11 cellular contexts compared by ENCODE assay signal in genomic region chr12:52305921-52306705, GRCh38. TPM values are rescaled to one million over a fixed set of nuclear protein-coding genes. Genes with fewer than 3 reads are reported as not detected.
DNase-seq lines count a peak whose midpoint lies in the region; ATAC-seq, FAIRE-seq and TF ChIP-seq lines count a peak whose summit lies in the region.
"Had no signal": no experiment of that assay in that cellular context is flagged by ENCODE, and none has a peak within 500 bp of the region (broad histone marks: within the 10 kb centered on the region; RNA-seq: fewer than 3 reads in every experiment).

No MANE protein-coding gene starts in this region.

- no peak overlapping the region for H3K56ac ChIP-seq in mesendoderm (ENCODE audit: low read length)

- H2AFZ ChIP-seq in GM12878 (ENCODE audit: control insufficient read depth, low read depth, low read length) = no peak overlapping the region

- H4K20me1 ChIP-seq in GM12878 (ENCODE audit: control insufficient read depth, insufficient read depth) = no peaks in the 10 kb centered on the region

- H3K79me2 ChIP-seq in GM12878 (ENCODE audit: control insufficient read depth, insufficient read depth, low read length) (no peaks in the 10 kb centered on the region), mesendoderm (ENCODE audit: control insufficient read depth, insufficient read depth, low read length) (no peaks in the 10 kb centered on the region)

- TF ChIP-seq CTCF in C4-2B (conservative IDR thresholded peaks at IDR 0.05) (peak; percentile 80), HFF-Myc (IDR thresholded peaks at IDR 0.05; ENCODE audit: low read depth, low read length, missing control alignments) (peak; percentile 40), GM12878 (IDR thresholded peaks at IDR 0.05 in 2 of 3, conservative IDR thresholded peaks at IDR 0.05 in 1 of 3; ENCODE audit: control insufficient read depth in 2 of 3, extremely low read depth in 1 of 3, insufficient read depth in 1 of 3, low read depth in 3 of 3, low read length in 3 of 3) (peak in 2 of 3 experiments; percentile 0 to 38; a peak in 1 of 6 replicates), prostate gland (IDR thresholded peaks at IDR 0.05) (peak in 2 of 4 experiments; percentile 24 to 35)

- TF ChIP-seq RAD21 in GM12878 (IDR thresholded peaks at IDR 0.05; ENCODE audit: insufficient read depth, low read depth, low read length) = no peak

- peaks cover 9% of the 10 kb centered on the region for H3K4me1 ChIP-seq in GM12878 (ENCODE audit: control insufficient read depth, insufficient read depth, low read length)
- no peaks in the 10 kb centered on the region for H3K4me1 ChIP-seq in mesendoderm (ENCODE audit: control insufficient read depth, low read depth, low read length)
- H3K4me1 ChIP-seq in prostate gland (replicated peaks) = peaks cover 5% of the 10 kb centered on the region

- CTCF ChIA-PET in GM12878 (lab: Yijun Ruan, JAX) = interaction anchor here (0.6 to 2.3 kb wide), 9 partner anchors 21 to 86 kb away, joined by 3 to 10 read pairs (median 4); no protein-coding TSS in a partner anchor

- FAIRE-seq in GM12878 (lab: Jason Lieb, UNC) = no peak

- SMC1A ChIA-PET in GM12878 (lab: Charles Lee; ENCODE audit: uncharacterized antibody, unreplicated experiment) = interaction anchor here (1.0 kb wide), 1 partner anchor 20 kb away, joined by 3 read pairs; no protein-coding TSS in a partner anchor

- ATAC-seq in GM12878 = peak; percentile 41; the same call in 2 of the 3 replicates

- H3K4ac ChIP-seq in mesendoderm (ENCODE audit: low read depth, low read length) = no peak overlapping the region

- H3K79me1 ChIP-seq in mesendoderm (ENCODE audit: low read length) = no peaks in the 10 kb centered on the region

- H3K4me2 ChIP-seq in GM12878 (ENCODE audit: control insufficient read depth, insufficient read depth) (no peak overlapping the region), mesendoderm (ENCODE audit: low read length) (no peak overlapping the region)

- H3K27ac ChIP-seq in C4-2B (no peak overlapping the region), GM12878 (ENCODE audit: control insufficient read depth, insufficient read depth) (no peak overlapping the region), mesendoderm (ENCODE audit: low read depth, low read length) (no peak overlapping the region), prostate gland (no peak overlapping the region)

- no peak overlapping the region for H2BK5ac ChIP-seq in mesendoderm (ENCODE audit: low read length)

- H3K18ac ChIP-seq in mesendoderm (ENCODE audit: low read length) = no peak overlapping the region

- H4K5ac ChIP-seq in mesendoderm (ENCODE audit: low read length) = no peak overlapping the region

- no peak overlapping the region for H2AK5ac ChIP-seq in mesendoderm (ENCODE audit: low read length)

- no peak overlapping the region for H4K8ac ChIP-seq in mesendoderm (ENCODE audit: low read depth, low read length)

- no peak for TF ChIP-seq EP300 in GM12878 (IDR thresholded peaks at IDR 0.05; ENCODE audit: borderline replicate concordance in 1 of 2, control insufficient read depth in 1 of 2, low read depth in 2 of 2, low read length in 2 of 2)

- POLR2A ChIA-PET in GM12878 (lab: Charles Lee) = no interaction called here

- BruUV-seq in GM12878 (replicated peaks; lab: Mats Ljungman, UMichigan) = no TSS peak

- H3K27me3 ChIP-seq in GM12878 (replicated peaks in 1 of 2; ENCODE audit: control insufficient read depth in 2 of 2, insufficient read depth in 2 of 2, low read length in 1 of 2) (peaks cover 9 to 13% of the 10 kb centered on the region in 2 experiments; a peak in 2 of 4 replicates), mesendoderm (ENCODE audit: insufficient read depth, low read length, poor library complexity) (peaks cover 8% of the 10 kb centered on the region), prostate gland (replicated peaks; ENCODE audit: insufficient read depth) (peaks cover 2% of the 10 kb centered on the region)

- H2BK120ac ChIP-seq in mesendoderm (ENCODE audit: low read depth, low read length) = no peak overlapping the region

- H3K9ac ChIP-seq in GM12878 (ENCODE audit: control insufficient read depth, insufficient read depth, low read length) (no peak overlapping the region), mesendoderm (ENCODE audit: low read length) (no peak overlapping the region)

- DNase-seq in HFF-Myc (ENCODE audit: extremely low read depth, low read depth) (no peak), GM12878 (ENCODE audit: low read depth, low spot score) (no peak), mesendoderm (peak; percentile 20), GDM1 (lab: John Stamatoyannopoulos, UW) (no peak), prostate gland (ENCODE audit: low spot score) (no peak), cerebellar cortex (ENCODE audit: low spot score) (no peak), NCI-H1436 treated with DMSO at 0.1 percent for 48 hours (lab: John Stamatoyannopoulos, UW) (no peak)
- DNase-seq: DMS79 had no signal

- no peak overlapping the region for H3K23ac ChIP-seq in mesendoderm (ENCODE audit: low read length)

- 27% methylated on average over 9 of the region's 11 CpGs for WGBS in GM12878 (ENCODE audit: insufficient coverage, insufficient replicate concordance, low lambda C conversion rate, missing lambda C conversion rate)
- no CpG with 5 or more reads among the region's 11 CpGs for WGBS in mesendoderm (ENCODE audit: extremely low coverage, insufficient coverage, low lambda C conversion rate)
- 84% methylated on average over 11 of the region's 11 CpGs for WGBS in prostate gland

- H3K9me3 ChIP-seq in GM12878 (replicated peaks; ENCODE audit: control insufficient read depth, insufficient read depth, low read length) (no peaks in the 10 kb centered on the region), prostate gland (no peaks in the 10 kb centered on the region)

- no peak for TF ChIP-seq POLR2A in GM12878 (IDR thresholded peaks at IDR 0.05; ENCODE audit: low read depth, low read length)
- TF ChIP-seq POLR2A in prostate gland (IDR thresholded peaks at IDR 0.05) = no peak

- in situ Hi-C loops in GM12878 (cut with MboI) = no loop called here

- RAD21 ChIA-PET in GM12878 (lab: Charles Lee; ENCODE audit: unreplicated experiment) = interaction anchor here (0.7 kb wide), 1 partner anchor 149 kb away, joined by 3 read pairs; no protein-coding TSS in a partner anchor

- H3K36me3 ChIP-seq in GM12878 (ENCODE audit: control insufficient read depth in 2 of 2, insufficient read depth in 2 of 2, low read length in 1 of 2) (no peaks in the 10 kb centered on the region), mesendoderm (ENCODE audit: control insufficient read depth, insufficient read depth, low read length) (no peaks in the 10 kb centered on the region), prostate gland (no peaks in the 10 kb centered on the region)

- H2BK15ac ChIP-seq in mesendoderm (replicated peaks; ENCODE audit: low read depth) = no peak overlapping the region

- H3K4me3 ChIP-seq in HFF-Myc (replicated peaks; ENCODE audit: low read depth, low read length) = no peak overlapping the region
- H3K4me3 ChIP-seq in GM12878 = no peak overlapping the region
- H3K4me3 ChIP-seq in mesendoderm (ENCODE audit: low read length) = no peak overlapping the region
- no peak overlapping the region for H3K4me3 ChIP-seq in prostate gland

- intact Hi-C loops in GM12878 (cut with micrococcal nuclease; ENCODE audit: unreplicated experiment) = no loop called here
- intact Hi-C loops in prostate gland (cut with DNase I) = no loop called here

RNA-seq across cellular contexts. Expression of gene KRT81, which starts 14.8 kb away (rescaled TPM):
- not detected in 2 replicates for total RNA-seq in GM12878 (2013; cell fraction: nucleolus; rRNA removed)
- not detected in 2 replicates for total RNA-seq in GM12878 (2014; rRNA removed)
- not detected in 2 replicates for total RNA-seq in GM12878 (2014; rRNA removed; fragmentation: Illumina TruSeq; extraction: Trizol)
- total RNA-seq in GM12878 (2021) = 0.15 and 0.35 TPM in 2 replicates
- polyA plus RNA-seq in GM12878 (2011; ENCODE audit: low read depth) = not detected
- polyA plus RNA-seq in GM12878 (2011; rRNA removed) = 0.05 and 0.06 TPM in 2 replicates
- 0.10 TPM in 2 replicates for polyA plus RNA-seq in GM12878 (2011; cell fraction: cytosol; rRNA removed)
- polyA plus RNA-seq in GM12878 (2011; cell fraction: nucleus; rRNA removed) = 0.13 and 0.19 TPM in 2 replicates
- not detected in 2 replicates for polyA plus RNA-seq in GM12878 (2012)
- polyA plus RNA-seq in GM12878 (2014; fragmentation: Illumina TruSeq; extraction: Trizol) = not detected in 2 replicates
- not detected for polyA plus RNA-seq in GM12878 (2014; fragmentation: Nextera tagmentation; extraction: Ambion mirVana)
- polyA plus RNA-seq in GM12878 (2014; rRNA removed) = not detected in 2 replicates
- not detected for polyA plus RNA-seq in GM12878 (2016; fragmentation: Nextera tagmentation; extraction: Ambion mirVana)
- not detected in 2 replicates for polyA minus RNA-seq in GM12878 (2011; rRNA and poly(A)+ RNA removed)
- polyA minus RNA-seq in GM12878 (2011; cell fraction: cytosol; rRNA and poly(A)+ RNA removed) = not detected in 2 replicates
- not detected in 2 replicates for polyA minus RNA-seq in GM12878 (2011; cell fraction: nucleus; rRNA and poly(A)+ RNA removed)
- polyA plus RNA-seq in mesendoderm (2013, experiment 1 of 2) = not detected
- polyA plus RNA-seq in mesendoderm (2013, experiment 2 of 2) = not detected
- total RNA-seq in prostate gland = 1 to 10 TPM in 1 of 2 donors, not detected in 1; 1.7 TPM
- total RNA-seq: activated CD8-positive, alpha-beta memory T cell treated with anti-CD3 and anti-CD28 coated beads for 36 hours had no signal

RNA-seq across cellular contexts. Expression of gene KRT83, which starts 15.1 kb away (rescaled TPM):
- not detected in 2 replicates for total RNA-seq in GM12878 (2013; cell fraction: nucleolus; rRNA removed)
- not detected in 2 replicates for total RNA-seq in GM12878 (2014; rRNA removed)
- not detected in 2 replicates for total RNA-seq in GM12878 (2014; rRNA removed; fragmentation: Illumina TruSeq; extraction: Trizol)
- not detected in 2 replicates for total RNA-seq in GM12878 (2021)
- polyA plus RNA-seq in GM12878 (2011; ENCODE audit: low read depth) = not detected
- not detected in 2 replicates for polyA plus RNA-seq in GM12878 (2011; rRNA removed)
- polyA plus RNA-seq in GM12878 (2011; cell fraction: cytosol; rRNA removed) = not detected in 2 replicates
- not detected in 2 replicates for polyA plus RNA-seq in GM12878 (2011; cell fraction: nucleus; rRNA removed)
- polyA plus RNA-seq in GM12878 (2012) = not detected in 2 replicates
- polyA plus RNA-seq in GM12878 (2014; fragmentation: Illumina TruSeq; extraction: Trizol) = not detected in 2 replicates
- polyA plus RNA-seq in GM12878 (2014; fragmentation: Nextera tagmentation; extraction: Ambion mirVana) = not detected
- not detected in 2 replicates for polyA plus RNA-seq in GM12878 (2014; rRNA removed)
- polyA plus RNA-seq in GM12878 (2016; fragmentation: Nextera tagmentation; extraction: Ambion mirVana) = not detected
- not detected in 2 replicates for polyA minus RNA-seq in GM12878 (2011; rRNA and poly(A)+ RNA removed)
- polyA minus RNA-seq in GM12878 (2011; cell fraction: cytosol; rRNA and poly(A)+ RNA removed) = not detected in 2 replicates
- polyA minus RNA-seq in GM12878 (2011; cell fraction: nucleus; rRNA and poly(A)+ RNA removed) = not detected in 2 replicates
- not detected for polyA plus RNA-seq in mesendoderm (2013, experiment 1 of 2)
- not detected for polyA plus RNA-seq in mesendoderm (2013, experiment 2 of 2)
- under 1 TPM in 1 of 2 donors, not detected in 1; 0.74 TPM for total RNA-seq in prostate gland
- total RNA-seq: activated CD8-positive, alpha-beta memory T cell treated with anti-CD3 and anti-CD28 coated beads for 36 hours had no signal
- polyA plus RNA-seq: adipose tissue had no signal

RNA-seq across cellular contexts. Expression of gene KRT86, which starts 31.7 kb away (rescaled TPM):
- 0.81 and 1.1 TPM in 2 replicates for total RNA-seq in GM12878 (2013; cell fraction: nucleolus; rRNA removed)
- total RNA-seq in GM12878 (2014; rRNA removed) (0.11 and 0.27 TPM in 2 replicates), GM12878 (2014; rRNA removed; fragmentation: Illumina TruSeq; extraction: Trizol) (0.09 TPM in 1 of 2 replicates, not detected in the other), GM12878 (2021) (0.29 and 0.33 TPM in 2 replicates), prostate gland (under 1 TPM; 0.27 to 0.85 TPM)
- not detected for polyA plus RNA-seq in GM12878 (2011; ENCODE audit: low read depth)
- polyA plus RNA-seq in GM12878 (2011; rRNA removed) (0.39 and 0.54 TPM in 2 replicates), GM12878 (2014; fragmentation: Illumina TruSeq; extraction: Trizol) (not detected in 2 replicates), GM12878 (2014; fragmentation: Nextera tagmentation; extraction: Ambion mirVana) (not detected), GM12878 (2014; rRNA removed) (0.13 and 0.23 TPM in 2 replicates), GM12878 (2016; fragmentation: Nextera tagmentation; extraction: Ambion mirVana) (under 1 TPM; 0.12 to 0.13 TPM)
- 0.84 and 0.89 TPM in 2 replicates for polyA plus RNA-seq in GM12878 (2011; cell fraction: cytosol; rRNA removed)
- 2.3 TPM in 2 replicates for polyA plus RNA-seq in GM12878 (2011; cell fraction: nucleus; rRNA removed)
- 0.27 and 0.62 TPM in 2 replicates for polyA plus RNA-seq in GM12878 (2012)
- polyA minus RNA-seq in GM12878 (2011; rRNA and poly(A)+ RNA removed) = 0.98 TPM in 1 of 2 replicates, not detected in the other
- polyA minus RNA-seq in GM12878 (2011; cell fraction: cytosol; rRNA and poly(A)+ RNA removed) = 0.67 TPM in 1 of 2 replicates, not detected in the other
- 0.19 and 0.48 TPM in 2 replicates for polyA minus RNA-seq in GM12878 (2011; cell fraction: nucleus; rRNA and poly(A)+ RNA removed)
- 0.01 TPM for polyA plus RNA-seq in mesendoderm (2013, experiment 1 of 2)
- 0.03 TPM for polyA plus RNA-seq in mesendoderm (2013, experiment 2 of 2)
- total RNA-seq: activated CD8-positive, alpha-beta memory T cell treated with anti-CD3 and anti-CD28 coated beads for 36 hours had no signal
